ENCODE assay signal across 20 cellular contexts in the genomic region with DNA sequence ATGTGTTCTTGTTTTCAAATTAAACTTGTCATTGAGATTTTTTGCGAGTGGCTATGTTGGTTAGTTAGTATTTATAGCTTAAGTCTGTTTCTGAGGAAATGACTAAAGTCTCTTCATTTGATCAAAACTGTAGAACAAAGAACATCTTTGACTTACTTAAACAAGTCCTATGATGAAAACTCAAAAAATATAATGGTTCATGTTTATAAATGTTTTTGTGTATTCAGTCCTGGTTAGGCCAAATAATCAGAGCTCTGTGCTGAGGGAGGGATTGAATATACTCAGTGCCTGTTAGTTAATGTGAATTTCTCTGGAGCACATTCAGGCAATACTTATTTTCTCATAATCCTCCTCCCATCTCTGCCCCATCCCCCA. TPM values are rescaled to one million over a fixed set of nuclear protein-coding genes. Genes with fewer than 3 reads are reported as not detected.
DNase-seq lines count a peak whose midpoint lies in the region; ATAC-seq, FAIRE-seq and TF ChIP-seq lines count a peak whose summit lies in the region.
"Had no signal": no experiment of that assay in that cellular context is flagged by ENCODE, and none has a peak within 500 bp of the region (broad histone marks: within the 10 kb centered on the region; RNA-seq: fewer than 3 reads in every experiment).

No MANE protein-coding gene starts in this region.

- intact Hi-C loops in sigmoid colon (cut with DNase I), result no loop called here

- peaks cover 11% of the 10 kb centered on the region for H3K36me3 ChIP-seq in adipocyte (ENCODE audit: control insufficient read depth, insufficient read depth, low read length, severe bottlenecking)
- H3K36me3 ChIP-seq in sigmoid colon, result peaks cover 0 to 9% (median 0%) of the 10 kb centered on the region in 4 donors
- H3K36me3 ChIP-seq: BE2C, gastrocnemius medialis, lower lobe of right lung had no signal

- TF ChIP-seq CTCF in sigmoid colon (IDR thresholded peaks at IDR 0.05), result no peak

- peak overlapping the region; percentile 32 for H3K4me3 ChIP-seq in adipocyte (ENCODE audit: low read length)
- H3K4me3 ChIP-seq in sigmoid colon, result no peak overlapping the region
- H3K4me3 ChIP-seq: gastrocnemius medialis, lower lobe of right lung, SJCRH30 had no signal

- H3K9me3 ChIP-seq in adipocyte (ENCODE audit: control insufficient read depth, low read length) (no peaks in the 10 kb centered on the region), sigmoid colon (no peaks in the 10 kb centered on the region)
- H3K9me3 ChIP-seq: BE2C, gastrocnemius medialis, lower lobe of right lung, SJCRH30 had no signal

- H3K9ac ChIP-seq in adipocyte (ENCODE audit: low read length), result peak overlapping the region; percentile 11

- no peaks in the 10 kb centered on the region for H3K9me3 Mint-ChIP-seq in stimulated activated naive B cell treated with anti-CD40 and anti-IgM and Interleukin-4, amounts not matched to agents 10 μg/mL and 1 μg/mL and 100 μg/mL, for 72 hours
- H3K9me3 Mint-ChIP-seq: activated naive CD8-positive, alpha-beta T cell treated with anti-CD3 and anti-CD28 coated beads, Interleukin-2, amount 10 ng/mL, durations not matched to agents 7 days and 5 days; activated T-cell treated with anti-CD3 and anti-CD28 coated beads, Interleukin-2, amount 50 U/mL, for 24 hours; nephron progenitor cell had no signal

- H3K36me3 Mint-ChIP-seq in stimulated activated naive B cell treated with anti-CD40 and anti-IgM and Interleukin-4, amounts not matched to agents 10 μg/mL and 1 μg/mL and 100 μg/mL, for 72 hours, result peaks cover 14 to 21% of the 10 kb centered on the region in 2 donors

- no peaks in the 10 kb centered on the region for H3K27me3 Mint-ChIP-seq in stimulated activated naive B cell treated with anti-CD40 and anti-IgM and Interleukin-4, amounts not matched to agents 10 μg/mL and 1 μg/mL and 100 μg/mL, for 72 hours
- H3K27me3 Mint-ChIP-seq: activated naive CD8-positive, alpha-beta T cell treated with anti-CD3 and anti-CD28 coated beads, Interleukin-2, amount 10 ng/mL, durations not matched to agents 7 days and 5 days; activated T-cell treated with anti-CD3 and anti-CD28 coated beads, Interleukin-2, amount 50 U/mL, for 24 hours had no signal

- ATAC-seq in stimulated activated naive B cell treated with anti-CD40 and anti-IgM and Interleukin-4, amounts not matched to agents 10 μg/mL and 1 μg/mL and 100 μg/mL, for 72 hours (replicated peaks), result no peak
- ATAC-seq: gastrocnemius medialis, lower lobe of right lung had no signal

- peak overlapping the region in 1 of 2 donors; percentile 60 for H3K4me3 Mint-ChIP-seq in stimulated activated naive B cell treated with anti-CD40 and anti-IgM and Interleukin-4, amounts not matched to agents 10 μg/mL and 1 μg/mL and 100 μg/mL, for 72 hours
- H3K4me3 Mint-ChIP-seq: activated naive CD8-positive, alpha-beta T cell treated with anti-CD3 and anti-CD28 coated beads, Interleukin-2, amount 10 ng/mL, durations not matched to agents 7 days and 5 days; activated T-cell treated with anti-CD3 and anti-CD28 coated beads, Interleukin-2, amount 50 U/mL, for 24 hours; nephron progenitor cell had no signal

- no peak overlapping the region for H3K27ac ChIP-seq in sigmoid colon
- H3K27ac ChIP-seq: lower lobe of right lung, SJCRH30 had no signal

- TF ChIP-seq POLR2A in sigmoid colon (IDR thresholded peaks at IDR 0.05), result no peak

- peak overlapping the region; percentile 20 for H3K27ac Mint-ChIP-seq in stimulated activated naive B cell treated with anti-CD40 and anti-IgM and Interleukin-4, amounts not matched to agents 10 μg/mL and 1 μg/mL and 100 μg/mL, for 72 hours
- H3K27ac Mint-ChIP-seq: activated naive CD8-positive, alpha-beta T cell treated with anti-CD3 and anti-CD28 coated beads, Interleukin-2, amount 10 ng/mL, durations not matched to agents 7 days and 5 days; activated T-cell treated with anti-CD3 and anti-CD28 coated beads, Interleukin-2, amount 50 U/mL, for 24 hours; nephron progenitor cell had no signal

- FAIRE-seq in HTR-8/SVneo (lab: Jason Lieb, UNC), result peak; percentile 54
- FAIRE-seq in islet of Langerhans (lab: Jason Lieb, UNC), result peak; percentile 38
- FAIRE-seq: endometrium, H1 had no signal

- H3K4me1 ChIP-seq in adipocyte (ENCODE audit: control insufficient read depth, insufficient read depth, low read length), result peaks cover 54% of the 10 kb centered on the region
- peaks cover 0 to 46% (median 26%) of the 10 kb centered on the region in 4 donors for H3K4me1 ChIP-seq in sigmoid colon
- H3K4me1 ChIP-seq: BE2C had no signal

- H3K4me1 Mint-ChIP-seq in stimulated activated naive B cell treated with anti-CD40 and anti-IgM and Interleukin-4, amounts not matched to agents 10 μg/mL and 1 μg/mL and 100 μg/mL, for 72 hours, result peaks cover 27 to 55% of the 10 kb centered on the region in 2 donors
- H3K4me1 Mint-ChIP-seq: nephron progenitor cell had no signal

- no peak for TF ChIP-seq EP300 in sigmoid colon (IDR thresholded peaks at IDR 0.05)

- DNase-seq in HTR-8/SVneo (ENCODE audit: insufficient read length, low spot score), result no peak
- no peak for DNase-seq in adipocyte (ENCODE audit: low read depth)
- no peak for DNase-seq in stimulated activated naive B cell treated with anti-CD40 and anti-IgM and Interleukin-4, amounts not matched to agents 10 μg/mL and 1 μg/mL and 100 μg/mL, for 72 hours
- DNase-seq in activated CD4-positive, alpha-beta T cell treated with anti-CD3 and anti-CD28 coated beads for 48 hours, result no peak
- no peak for DNase-seq in sigmoid colon
- no peak for DNase-seq in NCI-H524 (lab: John Stamatoyannopoulos, UW)
- DNase-seq: activated CD4-positive, alpha-beta T cell treated with anti-CD3 and anti-CD28 coated beads, Interleukin-2, amount 50 U/mL, for 48 hours; activated naive CD8-positive, alpha-beta T cell treated with anti-CD3 and anti-CD28 coated beads, Interleukin-2, amount 10 ng/mL, durations not matched to agents 7 days and 5 days; activated T-cell treated with anti-CD3 and anti-CD28 coated beads, Interleukin-2, amount 50 U/mL, for 24 hours; BE2C; central memory CD4-positive, alpha-beta T cell; gastrocnemius medialis; lower lobe of right lung; NCI-H1694; NCI-H446; nephron progenitor cell had no signal

- 39 to 73% methylated on average over 1 of the region's 1 CpG for WGBS in sigmoid colon, 2 donors

- H3K27me3 ChIP-seq in adipocyte (replicated peaks; ENCODE audit: control insufficient read depth, insufficient read depth, low read length) (no peaks in the 10 kb centered on the region), sigmoid colon (no peaks in the 10 kb centered on the region)
- H3K27me3 ChIP-seq: BE2C, gastrocnemius medialis, SJCRH30 had no signal

RNA-seq across cellular contexts. Expression of a gene that starts 51.8 kb away (rescaled TPM):
- 100 to 1,000 TPM in 1 of 4 donors, 10 to 100 TPM in 3; 65.3 to 101 (median 75.9) TPM for total RNA-seq in sigmoid colon
- polyA plus RNA-seq in sigmoid colon, result 10 to 100 TPM in 2 of 3 donors, 1 to 10 TPM in 1; 5.5 to 18.6 (median 14.0) TPM
